In the genomic region with DNA sequence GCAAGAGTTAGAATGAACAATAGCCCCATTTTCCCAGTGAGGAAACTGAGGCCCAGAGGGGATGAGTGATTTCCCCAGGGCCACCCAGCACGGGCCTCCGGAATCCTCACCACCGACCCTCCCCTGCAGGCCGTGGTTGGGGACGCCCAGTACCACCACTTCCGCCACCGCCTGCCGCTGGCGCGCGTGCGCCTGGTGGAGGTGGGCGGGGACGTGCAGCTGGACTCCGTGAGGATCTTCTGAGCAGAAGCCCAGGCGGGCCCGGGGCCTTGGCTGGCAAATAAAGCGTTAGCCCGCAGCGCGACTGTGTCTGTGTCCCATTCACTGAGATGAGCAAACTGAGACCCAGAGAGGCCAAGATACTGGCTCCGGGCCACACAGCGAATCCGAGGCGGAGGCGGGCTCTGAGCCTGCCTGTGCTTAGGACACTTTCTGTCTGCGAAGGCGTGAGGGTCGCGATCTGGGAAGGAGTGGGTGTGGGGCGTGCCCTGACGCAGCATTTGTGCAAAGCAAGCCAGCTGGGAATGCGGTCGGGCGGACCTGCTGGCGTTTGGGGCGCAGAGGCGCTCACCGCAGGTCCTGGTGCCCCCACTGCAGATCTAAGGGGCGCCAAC, we compare ENCODE assay signal across 14 cellular contexts. TPM values are rescaled to one million over a fixed set of nuclear protein-coding genes. Genes with fewer than 3 reads are reported as not detected.
DNase-seq lines count a peak whose midpoint lies in the region; ATAC-seq and TF ChIP-seq lines count a peak whose summit lies in the region.
"Not testable (repeated sequence)": the region's sequence is repeated elsewhere in the genome, so short reads cannot be mapped to it uniquely, and the experiment has no call there.
"Had no signal": no experiment of that assay in that cellular context is flagged by ENCODE, and none has a peak within 500 bp of the region (broad histone marks: within the 10 kb centered on the region; RNA-seq: fewer than 3 reads in every experiment).

No MANE protein-coding gene starts in this region.

- in situ Hi-C loops in brain microvascular endothelial cell (cut with HindIII; ENCODE audit: low pct_ligation_motif_present, low sequenced_read_pairs) = not testable (repeated sequence)

- not testable (repeated sequence) for H4K20me1 ChIP-seq in DOHH2 (ENCODE audit: control insufficient read depth, insufficient read depth, low read depth, low read length)

- H3K4me1 Mint-ChIP-seq in T-cell; naive thymus-derived CD4-positive, alpha-beta T cell: not testable (repeated sequence)

- not testable (repeated sequence) for H3K36me3 ChIP-seq in DOHH2 (ENCODE audit: control insufficient read depth, low read length); brain microvascular endothelial cell (replicated peaks); heart left ventricle; naive thymus-derived CD4-positive, alpha-beta T cell (ENCODE audit: control insufficient read depth in 2 of 3, insufficient read depth in 3 of 3, low read length in 3 of 3); subcutaneous abdominal adipose tissue (ENCODE audit: control insufficient read depth in 5 of 5, insufficient read depth in 5 of 5, low read length in 5 of 5)

- not testable (repeated sequence) for H3K27me3 Mint-ChIP-seq in T-cell; naive thymus-derived CD4-positive, alpha-beta T cell

- CTCF ChIA-PET in T-cell (lab: Charles Lee); naive thymus-derived CD4-positive, alpha-beta T cell (lab: Charles Lee): not testable (repeated sequence)

- H3K4me1 ChIP-seq in DOHH2 (ENCODE audit: control insufficient read depth, low read length) = peaks cover 18% of the 10 kb centered on the region
- H3K4me1 ChIP-seq in heart left ventricle; naive thymus-derived CD4-positive, alpha-beta T cell (ENCODE audit: control insufficient read depth in 2 of 2, insufficient read depth in 2 of 2, low read length in 2 of 2); subcutaneous abdominal adipose tissue (ENCODE audit: control insufficient read depth in 5 of 5, insufficient read depth in 5 of 5, low read length in 5 of 5): not testable (repeated sequence)

- POLR2A ChIA-PET in T-cell (lab: Charles Lee) = not testable (repeated sequence)
- POLR2A ChIA-PET in naive thymus-derived CD4-positive, alpha-beta T cell (lab: Charles Lee) = interaction anchor here (1.5 kb wide), 1 partner anchor 58 kb away, joined by 4 read pairs; no protein-coding TSS in a partner anchor

- H3K79me2 ChIP-seq in DOHH2 (ENCODE audit: control insufficient read depth, low read length) = not testable (repeated sequence)

- TF ChIP-seq CTCF in DOHH2 (IDR thresholded peaks at IDR 0.05; ENCODE audit: low read depth, low read length, poor library complexity, severe bottlenecking); brain microvascular endothelial cell (IDR thresholded peaks at IDR 0.05; ENCODE audit: low read depth, low read length, missing control alignments); heart left ventricle (IDR thresholded peaks at IDR 0.05): not testable (repeated sequence)

- peak overlapping the region; percentile 36; the same call in 1 of the 2 replicates for H3K4me2 ChIP-seq in DOHH2 (ENCODE audit: low read length)

- not testable (repeated sequence) for H3K27ac Mint-ChIP-seq in T-cell; naive thymus-derived CD4-positive, alpha-beta T cell

- not testable (repeated sequence) for H3K9ac ChIP-seq in subcutaneous abdominal adipose tissue (ENCODE audit: low read length in 5 of 5)

- intact Hi-C loops in heart left ventricle (cut with DNase I) = not testable (repeated sequence)
- intact Hi-C loops in naive thymus-derived CD4-positive, alpha-beta T cell (cut with micrococcal nuclease) = loop anchor here in 1 of 2 donors (2.0 kb wide), 1 partner anchor 23 kb away; no protein-coding TSS in a partner anchor

- not testable (repeated sequence) for H3K9me3 ChIP-seq in DOHH2 (ENCODE audit: control insufficient read depth, insufficient read depth, low read length); heart left ventricle; naive thymus-derived CD4-positive, alpha-beta T cell (ENCODE audit: control insufficient read depth in 2 of 3, low read length in 3 of 3); subcutaneous abdominal adipose tissue (ENCODE audit: control insufficient read depth in 5 of 5, low read length in 5 of 5)

- not testable (repeated sequence) for DNase-seq in T-cell; brain microvascular endothelial cell; heart left ventricle; naive thymus-derived CD4-positive, alpha-beta T cell

- not testable (repeated sequence) for H3K36me3 Mint-ChIP-seq in T-cell; naive thymus-derived CD4-positive, alpha-beta T cell

- H3K27me3 ChIP-seq in DOHH2 (ENCODE audit: control insufficient read depth, low read length); brain microvascular endothelial cell (replicated peaks); heart left ventricle; naive thymus-derived CD4-positive, alpha-beta T cell (ENCODE audit: control insufficient read depth in 2 of 2, insufficient read depth in 2 of 2, low read length in 2 of 2); subcutaneous abdominal adipose tissue (ENCODE audit: control insufficient read depth in 5 of 5, insufficient read depth in 4 of 5, low read length in 5 of 5): not testable (repeated sequence)

- not testable (repeated sequence) for H3F3A ChIP-seq in DOHH2 (ENCODE audit: control insufficient read depth, insufficient read depth)

- not testable (repeated sequence) for H3K9me2 ChIP-seq in DOHH2 (replicated peaks; ENCODE audit: control insufficient read depth, low read length)

- ATAC-seq in GM21423 (IDR thresholded peaks at IDR 0.05; ENCODE audit: unreplicated experiment) = peak; percentile 73
- peak; percentile 69 for ATAC-seq in HG02970 (IDR thresholded peaks at IDR 0.05; ENCODE audit: low FRiP score, unreplicated experiment)
- ATAC-seq in T-cell (replicated peaks in 1 of 4) = peak; percentile 89 to 97 (median 92)
- ATAC-seq in heart left ventricle = peak; percentile 81 to 94 (median 89)
- ATAC-seq in naive thymus-derived CD4-positive, alpha-beta T cell = peak; percentile 93

- not testable (repeated sequence) for H3K9me3 Mint-ChIP-seq in T-cell; naive thymus-derived CD4-positive, alpha-beta T cell

- WGBS in heart left ventricle, 4 donors = no CpG with 5 or more reads among the region's 40 CpGs

- not testable (repeated sequence) for H3K4me3 Mint-ChIP-seq in T-cell; naive thymus-derived CD4-positive, alpha-beta T cell

- 0 out of 2 replicates have a peak overlapping the region, but pooled peaks have one; percentile 32 for H3K4me3 ChIP-seq in DOHH2 (ENCODE audit: low read length)
- peak overlapping the region; percentile 26 for H3K4me3 ChIP-seq in brain microvascular endothelial cell (ENCODE audit: low read depth, low read length)
- H3K4me3 ChIP-seq in heart left ventricle = peak overlapping the region in 7 of 12 donors; percentile 21 to 43 (median 39)
- not testable (repeated sequence) for H3K4me3 ChIP-seq in naive thymus-derived CD4-positive, alpha-beta T cell (ENCODE audit: low read length)
- peak overlapping the region in 3 of 5 donors; percentile 42 to 47 (median 44) for H3K4me3 ChIP-seq in subcutaneous abdominal adipose tissue (ENCODE audit: low read depth in 1 of 5, low read length in 5 of 5)

- H3K27ac ChIP-seq in DOHH2 (ENCODE audit: low read depth, low read length); brain microvascular endothelial cell; heart left ventricle; naive thymus-derived CD4-positive, alpha-beta T cell (ENCODE audit: low read depth, low read length); subcutaneous abdominal adipose tissue (ENCODE audit: low read depth, low read length): not testable (repeated sequence)

- not testable (repeated sequence) for TF ChIP-seq POLR2A in heart left ventricle (IDR thresholded peaks at IDR 0.05)

RNA-seq across cellular contexts. Expression of a gene that starts 2.6 kb away (rescaled TPM):
- not detected for total RNA-seq in T-cell
- total RNA-seq in heart left ventricle = not detected
- not detected for polyA plus RNA-seq in heart left ventricle
- not detected for total RNA-seq in naive thymus-derived CD4-positive, alpha-beta T cell
- not detected for polyA plus RNA-seq in naive thymus-derived CD4-positive, alpha-beta T cell
- total RNA-seq: Daoy, fibroblast of lung, LHCN-M2, SJCRH30 had no signal
- polyA plus RNA-seq: urinary bladder had no signal

RNA-seq across cellular contexts. Expression of a gene that starts 18.2 kb away (rescaled TPM):
- total RNA-seq in T-cell (not detected), heart left ventricle (not detected)
- under 1 TPM in 1 of 2 donors, not detected in 1; 0.33 TPM for polyA plus RNA-seq in heart left ventricle
- total RNA-seq in naive thymus-derived CD4-positive, alpha-beta T cell = not detected
- polyA plus RNA-seq in naive thymus-derived CD4-positive, alpha-beta T cell = not detected
- total RNA-seq: Daoy, dermis microvascular lymphatic vessel endothelial cell, fibroblast of lung, LHCN-M2, urinary bladder had no signal
- polyA plus RNA-seq: fibroblast of lung had no signal

RNA-seq across cellular contexts. Expression of a gene that starts 21.2 kb away (rescaled TPM):
- 1 to 10 TPM; 3.8 to 8.8 (median 6.6) TPM for total RNA-seq in T-cell
- 1 to 10 TPM in 2 of 9 donors, under 1 TPM in 5, not detected in 2; 0.35 to 1.3 (median 0.65) TPM for total RNA-seq in heart left ventricle
- polyA plus RNA-seq in heart left ventricle = under 1 TPM; 0.68 to 0.91 TPM
- total RNA-seq in naive thymus-derived CD4-positive, alpha-beta T cell = 1 to 10 TPM; 2.3 to 9.8 (median 7.2) TPM
- under 1 TPM; 0.13 to 0.31 TPM for polyA plus RNA-seq in naive thymus-derived CD4-positive, alpha-beta T cell
- total RNA-seq: Daoy, dermis microvascular lymphatic vessel endothelial cell, fibroblast of lung, LHCN-M2 had no signal
- polyA plus RNA-seq: fibroblast of lung had no signal

RNA-seq across cellular contexts. Expression of a gene that starts 40.0 kb away (rescaled TPM):
- total RNA-seq in T-cell (100 to 1,000 TPM in 4 of 5 donors, 10 to 100 TPM in 1; 76.7 to 159 (median 134) TPM), heart left ventricle (100 to 1,000 TPM; 382 to 799 (median 564) TPM)
- 1,000 to 10,000 TPM in 1 of 2 donors, 100 to 1,000 TPM in 1; 446 to 1,292 TPM for polyA plus RNA-seq in heart left ventricle
- 100 to 1,000 TPM in 4 of 5 experiments, 10 to 100 TPM in 1; 71.9 to 149 (median 114) TPM for total RNA-seq in naive thymus-derived CD4-positive, alpha-beta T cell
- polyA plus RNA-seq in naive thymus-derived CD4-positive, alpha-beta T cell = 100 to 1,000 TPM; 216 to 279 TPM

RNA-seq across cellular contexts. Expression of a gene that starts 47.3 kb away (rescaled TPM):
- total RNA-seq in T-cell = 10 to 100 TPM in 2 of 5 donors, 1 to 10 TPM in 3; 2.5 to 13.8 (median 8.8) TPM
- 1 to 10 TPM in 2 of 9 donors, under 1 TPM in 7; 0.36 to 1.8 (median 0.72) TPM for total RNA-seq in heart left ventricle
- 1 to 10 TPM in 1 of 2 donors, under 1 TPM in 1; 0.91 to 1.4 TPM for polyA plus RNA-seq in heart left ventricle
- 1 to 10 TPM; 2.5 to 5.1 (median 2.7) TPM for total RNA-seq in naive thymus-derived CD4-positive, alpha-beta T cell
- polyA plus RNA-seq in naive thymus-derived CD4-positive, alpha-beta T cell = under 1 TPM in 1 of 2 donors, not detected in 1; 0.84 TPM
- total RNA-seq: Daoy, dermis microvascular lymphatic vessel endothelial cell, LHCN-M2, SJCRH30 had no signal
